ENCODE assay signal across 16 cellular contexts in the genomic region with DNA sequence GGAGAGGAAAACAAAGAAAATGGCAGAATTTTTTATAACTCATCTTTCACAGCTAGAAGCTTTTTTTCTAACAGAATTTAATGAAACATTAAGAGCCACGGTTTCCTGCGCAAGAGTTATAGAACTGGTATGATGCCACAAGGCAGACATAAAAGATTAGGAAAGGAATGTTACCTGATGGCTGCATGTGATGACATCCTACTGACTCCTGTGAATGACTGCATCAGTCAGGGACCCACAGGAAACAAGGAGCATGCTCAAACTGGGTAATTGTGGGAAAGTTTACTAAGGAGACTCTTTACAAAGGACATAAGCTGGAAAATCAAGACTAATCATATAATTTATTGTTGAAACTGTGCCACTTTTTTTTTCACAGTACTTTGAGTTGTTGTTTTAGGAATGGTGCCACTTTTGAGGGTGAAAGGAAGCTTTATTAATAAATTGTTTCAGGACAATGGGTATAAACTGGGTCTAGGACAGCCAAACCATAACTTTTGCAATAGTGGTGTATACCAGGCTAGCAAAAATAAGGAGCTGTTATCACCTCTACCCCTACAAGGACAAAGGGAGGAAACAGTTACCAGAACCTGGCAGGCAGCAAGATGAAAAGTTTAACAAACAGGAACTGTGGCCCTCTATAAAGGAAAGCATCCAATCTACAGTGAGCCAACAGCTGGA. TPM values are rescaled to one million over a fixed set of nuclear protein-coding genes. Genes with fewer than 3 reads are reported as not detected.
"Had no signal": no experiment of that assay in that cellular context is flagged by ENCODE, and none has a peak within 500 bp of the region (broad histone marks: within the 10 kb centered on the region; RNA-seq: fewer than 3 reads in every experiment).

No MANE protein-coding gene starts in this region.

- H3K36me3 ChIP-seq: adrenal gland, heart right ventricle, left lung had no signal

- FAIRE-seq: frontal cortex had no signal

- H3K4me3 ChIP-seq: adrenal gland, body of pancreas, heart right ventricle, left lung, testis had no signal

- ATAC-seq: activated T-helper 17 cell treated with anti-CD3 and anti-CD28 coated beads, Interleukin-2, amount 50 U/mL, for 72 hours; body of pancreas; heart right ventricle; left lung; stimulated activated naive CD8-positive, alpha-beta T cell treated with anti-CD3 and anti-CD28 coated beads, Interleukin-15, amount 100 ng/mL, for 72 hours had no signal

- H3K27me3 ChIP-seq: testis had no signal

- H3K9me3 ChIP-seq: adrenal gland, body of pancreas, heart right ventricle, left lung, testis had no signal

- H3K4me1 ChIP-seq: adrenal gland, testis had no signal

- H3K27ac ChIP-seq: adrenal gland, body of pancreas, heart right ventricle, left lung, testis had no signal

- DNase-seq: activated CD4-positive, alpha-beta T cell treated with anti-CD3 and anti-CD28 coated beads, Interleukin-2, amount 50 U/mL, for 1 hour; activated CD4-positive, CD25-positive, alpha-beta regulatory T cell; activated naive CD4-positive, alpha-beta T cell treated with anti-CD3 and anti-CD28 coated beads, Interleukin-2, amount 50 U/mL, for 16 hours; activated T-cell treated with anti-CD3 and anti-CD28 coated beads for 4 hours; body of pancreas; endodermal cell; heart right ventricle; islet precursor cell; left lung; stimulated activated CD4-positive, alpha-beta T cell treated with anti-CD3 and anti-CD28 coated beads, Interleukin-15, amount 100 ng/mL, for 24 hours; stimulated activated CD4-positive, alpha-beta T cell treated with anti-CD3 and anti-CD28 coated beads, Interleukin-4, amount 100 ng/mL, for 24 hours; stimulated activated naive CD8-positive, alpha-beta T cell treated with anti-CD3 and anti-CD28 coated beads, Interleukin-15, amount 100 ng/mL, for 72 hours; testis had no signal

RNA-seq across cellular contexts. Expression of gene TSLP, which starts 5.1 kb away (rescaled TPM):
- total RNA-seq: frontal cortex had no signal
